Comparison of ENCODE assay signal across 1 cellular context in the genomic region with DNA sequence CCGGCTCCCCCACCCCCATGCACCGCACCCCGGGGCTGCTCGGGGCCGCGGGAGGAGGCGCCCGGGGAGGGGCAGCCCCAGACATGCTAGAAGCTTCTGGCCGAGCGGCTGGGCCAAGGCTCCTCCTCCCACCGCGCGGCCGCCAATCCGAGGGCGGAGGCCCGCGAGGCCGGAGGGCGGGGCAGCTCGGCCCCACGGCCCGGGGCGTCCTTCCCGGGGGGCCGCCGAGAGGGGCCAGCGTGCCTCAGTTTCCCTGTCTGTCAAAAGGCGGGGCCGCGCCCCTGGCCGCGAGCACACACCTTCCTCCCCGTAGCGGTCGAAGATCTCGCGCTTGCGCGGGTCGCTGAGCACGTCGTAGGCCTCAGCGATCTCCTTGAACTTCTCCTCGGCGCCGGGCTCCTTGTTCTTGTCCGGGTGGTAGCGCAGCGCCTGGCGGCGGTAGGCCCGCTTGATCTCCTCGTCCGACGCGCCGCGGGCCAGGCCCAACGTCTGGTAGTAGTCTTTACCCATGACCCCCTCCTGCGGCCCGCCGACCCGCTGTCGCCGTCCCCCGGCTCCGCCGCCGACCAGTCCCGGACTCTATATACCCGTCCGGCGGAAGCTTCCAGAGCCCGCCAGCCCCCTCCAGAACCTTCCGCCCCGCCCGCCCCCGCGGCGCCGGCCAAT.
TF ChIP-seq lines count a peak whose summit lies in the region.

A gene (minus strand): TSS at position 558 of the 666 bp plus-strand sequence. CDS start 48 bp downstream, at position 510.

TF ChIP-seq in K562, 482 proteins besides CTCF, POLR2A, EP300 and RAD21 (continued from another document and continues in another):
- TF ChIP-seq, protein P1, sequence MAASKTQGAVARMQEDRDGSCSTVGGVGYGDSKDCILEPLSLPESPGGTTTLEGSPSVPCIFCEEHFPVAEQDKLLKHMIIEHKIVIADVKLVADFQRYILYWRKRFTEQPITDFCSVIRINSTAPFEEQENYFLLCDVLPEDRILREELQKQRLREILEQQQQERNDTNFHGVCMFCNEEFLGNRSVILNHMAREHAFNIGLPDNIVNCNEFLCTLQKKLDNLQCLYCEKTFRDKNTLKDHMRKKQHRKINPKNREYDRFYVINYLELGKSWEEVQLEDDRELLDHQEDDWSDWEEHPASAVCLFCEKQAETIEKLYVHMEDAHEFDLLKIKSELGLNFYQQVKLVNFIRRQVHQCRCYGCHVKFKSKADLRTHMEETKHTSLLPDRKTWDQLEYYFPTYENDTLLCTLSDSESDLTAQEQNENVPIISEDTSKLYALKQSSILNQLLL (CRISPR knock-in tag; IDR thresholded peaks at IDR 0.05; ENCODE audit: borderline replicate concordance), result no peak
- TF ChIP-seq XRCC5 (IDR thresholded peaks at IDR 0.05; ENCODE audit: low read depth, low read length) (no peak; the same call in 1 of the 2 replicates), SMARCA4 (IDR thresholded peaks at IDR 0.05) (no peak), ZNF75A (CRISPR knock-in tag; IDR thresholded peaks at IDR 0.05) (no peak), NCOR1 (IDR thresholded peaks at IDR 0.05) (0 out of 2 replicates have a peak, but pooled peaks have one; percentile 33), NONO (IDR thresholded peaks at IDR 0.05; ENCODE audit: low read depth in 2 of 2, low read length in 1 of 2) (peak; percentile 9 to 93; a peak in 3 of 4 replicates), TRIM24 (IDR thresholded peaks at IDR 0.05) (no peak), STAG1 (CRISPR knock-in tag; IDR thresholded peaks at IDR 0.05; ENCODE audit: borderline replicate concordance) (no peak), ZNF224 (CRISPR knock-in tag; IDR thresholded peaks at IDR 0.05) (0 out of 2 replicates have a peak, but pooled peaks have one; percentile 54), NR2C1 (IDR thresholded peaks at IDR 0.05) (no peak), NR2C1 (tag; IDR thresholded peaks at IDR 0.05) (no peak), KLF16 (IDR thresholded peaks at IDR 0.05) (no peak), ZNF561 (CRISPR knock-in tag; conservative IDR thresholded peaks at IDR 0.05) (no peak), POLR2B (IDR thresholded peaks at IDR 0.05; ENCODE audit: low read depth, partially characterized antibody) (peak; percentile 93), SRSF1 (IDR thresholded peaks at IDR 0.05; ENCODE audit: low read depth, low read length) (no peak), NCOA2 (IDR thresholded peaks at IDR 0.05; ENCODE audit: partially characterized antibody in 2 of 2) (no peak), SPI1 (IDR thresholded peaks at IDR 0.05; ENCODE audit: borderline replicate concordance, low read depth, low read length) (no peak), ZNF347 (CRISPR knock-in tag; IDR thresholded peaks at IDR 0.05; ENCODE audit: low read depth) (no peak), ZC3H11A (IDR thresholded peaks at IDR 0.05; ENCODE audit: low read depth, low read length) (no peak), SMARCB1 (IDR thresholded peaks at IDR 0.05; ENCODE audit: insufficient read length, low read depth) (no peak), LARP7 (IDR thresholded peaks at IDR 0.05) (no peak), CHD1 (IDR thresholded peaks at IDR 0.05; ENCODE audit: low read length) (peak; percentile 65), SMAD2 (IDR thresholded peaks at IDR 0.05; ENCODE audit: low read depth, low read length) (no peak), TEAD2 (tag; IDR thresholded peaks at IDR 0.05) (no peak), MYNN (IDR thresholded peaks at IDR 0.05) (no peak), MYNN (CRISPR knock-in tag; IDR thresholded peaks at IDR 0.05) (no peak), ETV5 (CRISPR knock-in tag; IDR thresholded peaks at IDR 0.05; ENCODE audit: low read depth) (peak; percentile 45), PHB (CRISPR knock-in tag; IDR thresholded peaks at IDR 0.05) (peak; percentile 90), PYGO2 (tag; IDR thresholded peaks at IDR 0.05) (no peak), PRMT5 (CRISPR knock-in tag; IDR thresholded peaks at IDR 0.05) (no peak), C11orf30 (IDR thresholded peaks at IDR 0.05; ENCODE audit: low read depth) (no peak), HNRNPUL1 (IDR thresholded peaks at IDR 0.05; ENCODE audit: low read length) (no peak), ZNF780A (CRISPR knock-in tag; IDR thresholded peaks at IDR 0.05) (no peak; the same call in 1 of the 2 replicates), DNMT1 (IDR thresholded peaks at IDR 0.05) (no peak), ZNF12 (CRISPR knock-in tag; IDR thresholded peaks at IDR 0.05) (no peak), CAMTA2 (CRISPR knock-in tag; conservative IDR thresholded peaks at IDR 0.05) (no peak), ZSCAN29 (IDR thresholded peaks at IDR 0.05) (no peak), ASH1L (IDR thresholded peaks at IDR 0.05; ENCODE audit: borderline replicate concordance, low read depth, partially characterized antibody) (no peak), TGIF2 (CRISPR knock-in tag; IDR thresholded peaks at IDR 0.05) (peak; percentile 96; the same call in 1 of the 2 replicates), RFX7 (CRISPR knock-in tag; IDR thresholded peaks at IDR 0.05) (no peak), FOXA3 (CRISPR knock-in tag; conservative IDR thresholded peaks at IDR 0.05 in 1 of 2, IDR thresholded peaks at IDR 0.05 in 1 of 2) (no peak), ZNF445 (CRISPR knock-in tag; IDR thresholded peaks at IDR 0.05; ENCODE audit: low read depth) (no peak), ZBTB8A (IDR thresholded peaks at IDR 0.05; ENCODE audit: partially characterized antibody) (no peak)
- TF ChIP-seq, protein P2, sequence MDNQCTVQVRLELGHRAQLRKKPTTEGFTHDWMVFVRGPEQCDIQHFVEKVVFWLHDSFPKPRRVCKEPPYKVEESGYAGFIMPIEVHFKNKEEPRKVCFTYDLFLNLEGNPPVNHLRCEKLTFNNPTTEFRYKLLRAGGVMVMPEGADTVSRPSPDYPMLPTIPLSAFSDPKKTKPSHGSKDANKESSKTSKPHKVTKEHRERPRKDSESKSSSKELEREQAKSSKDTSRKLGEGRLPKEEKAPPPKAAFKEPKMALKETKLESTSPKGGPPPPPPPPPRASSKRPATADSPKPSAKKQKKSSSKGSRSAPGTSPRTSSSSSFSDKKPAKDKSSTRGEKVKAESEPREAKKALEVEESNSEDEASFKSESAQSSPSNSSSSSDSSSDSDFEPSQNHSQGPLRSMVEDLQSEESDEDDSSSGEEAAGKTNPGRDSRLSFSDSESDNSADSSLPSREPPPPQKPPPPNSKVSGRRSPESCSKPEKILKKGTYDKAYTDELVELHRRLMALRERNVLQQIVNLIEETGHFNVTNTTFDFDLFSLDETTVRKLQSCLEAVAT (IDR thresholded peaks at IDR 0.05), result peak; percentile 88 to 90; a peak in 2 of 4 replicates
- TF ChIP-seq, protein P3, sequence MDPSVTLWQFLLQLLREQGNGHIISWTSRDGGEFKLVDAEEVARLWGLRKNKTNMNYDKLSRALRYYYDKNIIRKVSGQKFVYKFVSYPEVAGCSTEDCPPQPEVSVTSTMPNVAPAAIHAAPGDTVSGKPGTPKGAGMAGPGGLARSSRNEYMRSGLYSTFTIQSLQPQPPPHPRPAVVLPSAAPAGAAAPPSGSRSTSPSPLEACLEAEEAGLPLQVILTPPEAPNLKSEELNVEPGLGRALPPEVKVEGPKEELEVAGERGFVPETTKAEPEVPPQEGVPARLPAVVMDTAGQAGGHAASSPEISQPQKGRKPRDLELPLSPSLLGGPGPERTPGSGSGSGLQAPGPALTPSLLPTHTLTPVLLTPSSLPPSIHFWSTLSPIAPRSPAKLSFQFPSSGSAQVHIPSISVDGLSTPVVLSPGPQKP (CRISPR knock-in tag; IDR thresholded peaks at IDR 0.05), result no peak
- TF ChIP-seq, protein P4, sequence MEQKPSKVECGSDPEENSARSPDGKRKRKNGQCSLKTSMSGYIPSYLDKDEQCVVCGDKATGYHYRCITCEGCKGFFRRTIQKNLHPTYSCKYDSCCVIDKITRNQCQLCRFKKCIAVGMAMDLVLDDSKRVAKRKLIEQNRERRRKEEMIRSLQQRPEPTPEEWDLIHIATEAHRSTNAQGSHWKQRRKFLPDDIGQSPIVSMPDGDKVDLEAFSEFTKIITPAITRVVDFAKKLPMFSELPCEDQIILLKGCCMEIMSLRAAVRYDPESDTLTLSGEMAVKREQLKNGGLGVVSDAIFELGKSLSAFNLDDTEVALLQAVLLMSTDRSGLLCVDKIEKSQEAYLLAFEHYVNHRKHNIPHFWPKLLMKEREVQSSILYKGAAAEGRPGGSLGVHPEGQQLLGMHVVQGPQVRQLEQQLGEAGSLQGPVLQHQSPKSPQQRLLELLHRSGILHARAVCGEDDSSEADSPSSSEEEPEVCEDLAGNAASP (IDR thresholded peaks at IDR 0.05), result no peak
- TF ChIP-seq, protein P5, sequence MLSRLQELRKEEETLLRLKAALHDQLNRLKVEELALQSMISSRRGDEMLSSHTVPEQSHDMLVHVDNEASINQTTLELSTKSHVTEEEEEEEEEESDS (CRISPR knock-in tag; IDR thresholded peaks at IDR 0.05), result no peak
- TF ChIP-seq, protein P6, sequence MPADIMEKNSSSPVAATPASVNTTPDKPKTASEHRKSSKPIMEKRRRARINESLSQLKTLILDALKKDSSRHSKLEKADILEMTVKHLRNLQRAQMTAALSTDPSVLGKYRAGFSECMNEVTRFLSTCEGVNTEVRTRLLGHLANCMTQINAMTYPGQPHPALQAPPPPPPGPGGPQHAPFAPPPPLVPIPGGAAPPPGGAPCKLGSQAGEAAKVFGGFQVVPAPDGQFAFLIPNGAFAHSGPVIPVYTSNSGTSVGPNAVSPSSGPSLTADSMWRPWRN (IDR thresholded peaks at IDR 0.05; ENCODE audit: low read depth), result no peak
- TF ChIP-seq, protein P7, sequence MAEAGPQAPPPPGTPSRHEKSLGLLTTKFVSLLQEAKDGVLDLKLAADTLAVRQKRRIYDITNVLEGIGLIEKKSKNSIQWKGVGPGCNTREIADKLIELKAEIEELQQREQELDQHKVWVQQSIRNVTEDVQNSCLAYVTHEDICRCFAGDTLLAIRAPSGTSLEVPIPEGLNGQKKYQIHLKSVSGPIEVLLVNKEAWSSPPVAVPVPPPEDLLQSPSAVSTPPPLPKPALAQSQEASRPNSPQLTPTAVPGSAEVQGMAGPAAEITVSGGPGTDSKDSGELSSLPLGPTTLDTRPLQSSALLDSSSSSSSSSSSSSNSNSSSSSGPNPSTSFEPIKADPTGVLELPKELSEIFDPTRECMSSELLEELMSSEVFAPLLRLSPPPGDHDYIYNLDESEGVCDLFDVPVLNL (CRISPR knock-in tag; IDR thresholded peaks at IDR 0.05; ENCODE audit: low read depth), result no peak
- TF ChIP-seq, protein P8, sequence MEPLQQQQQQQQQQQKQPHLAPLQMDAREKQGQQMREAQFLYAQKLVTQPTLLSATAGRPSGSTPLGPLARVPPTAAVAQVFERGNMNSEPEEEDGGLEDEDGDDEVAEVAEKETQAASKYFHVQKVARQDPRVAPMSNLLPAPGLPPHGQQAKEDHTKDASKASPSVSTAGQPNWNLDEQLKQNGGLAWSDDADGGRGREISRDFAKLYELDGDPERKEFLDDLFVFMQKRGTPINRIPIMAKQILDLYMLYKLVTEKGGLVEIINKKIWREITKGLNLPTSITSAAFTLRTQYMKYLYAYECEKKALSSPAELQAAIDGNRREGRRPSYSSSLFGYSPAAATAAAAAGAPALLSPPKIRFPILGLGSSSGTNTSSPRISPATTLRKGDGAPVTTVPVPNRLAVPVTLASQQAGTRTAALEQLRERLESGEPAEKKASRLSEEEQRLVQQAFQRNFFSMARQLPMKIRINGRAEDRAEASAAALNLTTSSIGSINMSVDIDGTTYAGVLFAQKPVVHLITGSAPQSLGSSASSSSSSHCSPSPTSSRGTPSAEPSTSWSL (CRISPR knock-in tag; IDR thresholded peaks at IDR 0.05; ENCODE audit: borderline replicate concordance), result no peak
- TF ChIP-seq, protein P9, sequence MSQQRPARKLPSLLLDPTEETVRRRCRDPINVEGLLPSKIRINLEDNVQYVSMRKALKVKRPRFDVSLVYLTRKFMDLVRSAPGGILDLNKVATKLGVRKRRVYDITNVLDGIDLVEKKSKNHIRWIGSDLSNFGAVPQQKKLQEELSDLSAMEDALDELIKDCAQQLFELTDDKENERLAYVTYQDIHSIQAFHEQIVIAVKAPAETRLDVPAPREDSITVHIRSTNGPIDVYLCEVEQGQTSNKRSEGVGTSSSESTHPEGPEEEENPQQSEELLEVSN (IDR thresholded peaks at IDR 0.05; ENCODE audit: borderline replicate concordance in 1 of 2, extremely low read depth in 1 of 2, insufficient read depth in 1 of 2, insufficient read length in 1 of 2, low read depth in 1 of 2, low read length in 1 of 2, poor library complexity in 1 of 2, severe bottlenecking in 1 of 2), result peak in 1 of 2 experiments; percentile 23
- TF ChIP-seq, protein P10, sequence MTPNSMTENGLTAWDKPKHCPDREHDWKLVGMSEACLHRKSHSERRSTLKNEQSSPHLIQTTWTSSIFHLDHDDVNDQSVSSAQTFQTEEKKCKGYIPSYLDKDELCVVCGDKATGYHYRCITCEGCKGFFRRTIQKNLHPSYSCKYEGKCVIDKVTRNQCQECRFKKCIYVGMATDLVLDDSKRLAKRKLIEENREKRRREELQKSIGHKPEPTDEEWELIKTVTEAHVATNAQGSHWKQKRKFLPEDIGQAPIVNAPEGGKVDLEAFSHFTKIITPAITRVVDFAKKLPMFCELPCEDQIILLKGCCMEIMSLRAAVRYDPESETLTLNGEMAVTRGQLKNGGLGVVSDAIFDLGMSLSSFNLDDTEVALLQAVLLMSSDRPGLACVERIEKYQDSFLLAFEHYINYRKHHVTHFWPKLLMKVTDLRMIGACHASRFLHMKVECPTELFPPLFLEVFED (CRISPR knock-in tag; conservative IDR thresholded peaks at IDR 0.05), result no peak
- TF ChIP-seq, protein P11, sequence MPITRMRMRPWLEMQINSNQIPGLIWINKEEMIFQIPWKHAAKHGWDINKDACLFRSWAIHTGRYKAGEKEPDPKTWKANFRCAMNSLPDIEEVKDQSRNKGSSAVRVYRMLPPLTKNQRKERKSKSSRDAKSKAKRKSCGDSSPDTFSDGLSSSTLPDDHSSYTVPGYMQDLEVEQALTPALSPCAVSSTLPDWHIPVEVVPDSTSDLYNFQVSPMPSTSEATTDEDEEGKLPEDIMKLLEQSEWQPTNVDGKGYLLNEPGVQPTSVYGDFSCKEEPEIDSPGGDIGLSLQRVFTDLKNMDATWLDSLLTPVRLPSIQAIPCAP (CRISPR knock-in tag; IDR thresholded peaks at IDR 0.05; ENCODE audit: borderline replicate concordance), result no peak
- TF ChIP-seq, protein P12, sequence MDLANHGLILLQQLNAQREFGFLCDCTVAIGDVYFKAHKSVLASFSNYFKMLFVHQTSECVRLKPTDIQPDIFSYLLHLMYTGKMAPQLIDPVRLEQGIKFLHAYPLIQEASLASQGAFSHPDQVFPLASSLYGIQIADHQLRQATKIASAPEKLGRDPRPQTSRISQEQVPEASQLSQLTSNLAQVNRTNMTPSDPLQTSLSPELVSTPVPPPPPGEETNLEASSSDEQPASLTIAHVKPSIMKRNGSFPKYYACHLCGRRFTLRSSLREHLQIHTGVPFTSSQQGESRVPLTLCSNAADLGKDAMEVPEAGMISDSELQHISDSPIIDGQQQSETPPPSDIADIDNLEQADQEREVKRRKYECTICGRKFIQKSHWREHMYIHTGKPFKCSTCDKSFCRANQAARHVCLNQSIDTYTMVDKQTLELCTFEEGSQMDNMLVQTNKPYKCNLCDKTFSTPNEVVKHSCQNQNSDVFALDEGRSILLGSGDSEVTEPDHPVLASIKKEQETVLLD (IDR thresholded peaks at IDR 0.05), result no peak
- TF ChIP-seq, protein P13, sequence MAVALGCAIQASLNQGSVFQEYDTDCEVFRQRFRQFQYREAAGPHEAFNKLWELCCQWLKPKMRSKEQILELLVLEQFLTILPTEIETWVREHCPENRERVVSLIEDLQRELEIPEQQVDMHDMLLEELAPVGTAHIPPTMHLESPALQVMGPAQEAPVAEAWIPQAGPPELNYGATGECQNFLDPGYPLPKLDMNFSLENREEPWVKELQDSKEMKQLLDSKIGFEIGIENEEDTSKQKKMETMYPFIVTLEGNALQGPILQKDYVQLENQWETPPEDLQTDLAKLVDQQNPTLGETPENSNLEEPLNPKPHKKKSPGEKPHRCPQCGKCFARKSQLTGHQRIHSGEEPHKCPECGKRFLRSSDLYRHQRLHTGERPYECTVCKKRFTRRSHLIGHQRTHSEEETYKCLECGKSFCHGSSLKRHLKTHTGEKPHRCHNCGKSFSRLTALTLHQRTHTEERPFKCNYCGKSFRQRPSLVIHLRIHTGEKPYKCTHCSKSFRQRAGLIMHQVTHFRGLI (CRISPR knock-in tag; IDR thresholded peaks at IDR 0.05), result no peak
